ENCODE assay signal across 23 cellular contexts in the genomic region with DNA sequence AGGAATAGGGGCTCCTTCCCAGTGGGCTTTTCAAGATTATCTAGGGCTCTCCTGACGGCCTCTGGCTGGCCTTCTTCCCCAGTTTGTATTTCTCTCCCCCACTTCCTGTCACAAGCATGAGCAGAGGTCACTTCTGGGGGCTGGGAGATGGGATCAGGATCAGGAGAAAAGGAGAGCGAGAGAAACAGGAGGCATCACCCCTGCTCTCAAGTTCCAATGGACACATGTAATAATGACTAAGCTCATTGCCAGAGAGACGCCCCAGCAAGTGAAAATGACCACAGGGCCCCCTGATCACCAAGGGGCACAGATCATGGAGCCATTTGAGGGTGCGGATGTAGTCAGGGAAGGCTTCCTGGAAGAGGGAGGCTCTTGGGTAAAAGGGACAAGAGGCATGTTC.
DNase-seq lines count a peak whose midpoint lies in the region; ATAC-seq and TF ChIP-seq lines count a peak whose summit lies in the region.
"Had no signal": no experiment of that assay in that cellular context is flagged by ENCODE, and none has a peak within 500 bp of the region (broad histone marks: within the 10 kb centered on the region; RNA-seq: fewer than 3 reads in every experiment).

No MANE protein-coding gene starts in this region.

- H3K36me3 Mint-ChIP-seq in chondrocyte (ENCODE audit: low read depth) (peaks cover 28% of the 10 kb centered on the region), mesothelial cell of epicardium (peaks cover 17% of the 10 kb centered on the region)
- H3K36me3 Mint-ChIP-seq: CD4-positive, CD25-positive, alpha-beta regulatory T cell; naive thymus-derived CD8-positive, alpha-beta T cell had no signal

- H3K9me3 Mint-ChIP-seq in chondrocyte (ENCODE audit: low read depth) (no peaks in the 10 kb centered on the region), mesothelial cell of epicardium (no peaks in the 10 kb centered on the region)
- H3K9me3 Mint-ChIP-seq: activated naive CD4-positive, alpha-beta T cell treated with anti-CD3 and anti-CD28 coated beads for 36 hours; H9; naive thymus-derived CD8-positive, alpha-beta T cell had no signal

- intact Hi-C loops in sciatic nerve (cut with DNase I): no loop called here

- peaks cover 2 to 64% (median 38%) of the 10 kb centered on the region in 5 donors for H3K4me1 ChIP-seq in subcutaneous abdominal adipose tissue (ENCODE audit: control insufficient read depth in 5 of 5, insufficient read depth in 5 of 5, low read length in 5 of 5)

- H3K4me3 ChIP-seq in WERI-Rb-1 (ENCODE audit: low read depth, low read length) (no peak overlapping the region), subcutaneous abdominal adipose tissue (ENCODE audit: low read depth in 1 of 5, low read length in 5 of 5) (no peak overlapping the region)
- H3K4me3 ChIP-seq: cardiac muscle cell, heart left ventricle, SK-N-MC had no signal

- H3K9ac ChIP-seq in subcutaneous abdominal adipose tissue (ENCODE audit: low read length in 5 of 5): peak overlapping the region in 1 of 5 donors; percentile 38

- no peak for DNase-seq in WERI-Rb-1
- no peak for DNase-seq in chondrocyte (ENCODE audit: low spot score)
- DNase-seq in mesothelial cell of epicardium (ENCODE audit: low spot score in 2 of 2, unreplicated experiment in 2 of 2): no peak
- DNase-seq in NCI-H345 (lab: John Stamatoyannopoulos, UW): no peak
- no peak for DNase-seq in sciatic nerve (ENCODE audit: low spot score)
- no peak for DNase-seq in CD1c-positive myeloid dendritic cell (ENCODE audit: extremely low spot score)
- DNase-seq: activated CD4-positive, alpha-beta T cell treated with anti-CD3 and anti-CD28 coated beads for 4 hours; activated naive CD4-positive, alpha-beta T cell treated with anti-CD3 and anti-CD28 coated beads for 36 hours; activated T-cell treated with anti-CD3 and anti-CD28 coated beads, Interleukin-2, amount 50 U/mL, for 48 hours; amniotic stem cell; CD4-positive, CD25-positive, alpha-beta regulatory T cell; H9; naive thymus-derived CD8-positive, alpha-beta T cell; NCI-H1105; NCI-H2029; NCI-H2227 treated with DMSO at 0.1 percent for 48 hours; NCI-H748 treated with DMSO at 0.1 percent for 48 hours; RPMI8226; T-helper 2 cell had no signal

- H3K36me3 ChIP-seq in WERI-Rb-1 (peaks cover 24% of the 10 kb centered on the region), subcutaneous abdominal adipose tissue (ENCODE audit: control insufficient read depth in 5 of 5, insufficient read depth in 5 of 5, low read length in 5 of 5) (peaks cover 0 to 44% (median 21%) of the 10 kb centered on the region in 5 donors)
- H3K36me3 ChIP-seq: cardiac muscle cell had no signal

- H3K27me3 Mint-ChIP-seq in chondrocyte (ENCODE audit: low read depth): no peaks in the 10 kb centered on the region
- H3K27me3 Mint-ChIP-seq in mesothelial cell of epicardium (ENCODE audit: low read depth): no peaks in the 10 kb centered on the region
- H3K27me3 Mint-ChIP-seq: CD4-positive, CD25-positive, alpha-beta regulatory T cell had no signal

- ATAC-seq in sciatic nerve: no peak
- ATAC-seq: naive thymus-derived CD8-positive, alpha-beta T cell had no signal

- H3K27ac Mint-ChIP-seq in chondrocyte (ENCODE audit: unreplicated experiment) (peak overlapping the region; percentile 96), mesothelial cell of epicardium (peak overlapping the region; percentile 76)
- H3K27ac Mint-ChIP-seq: activated naive CD4-positive, alpha-beta T cell treated with anti-CD3 and anti-CD28 coated beads for 36 hours had no signal

- peaks cover 88% of the 10 kb centered on the region for H3K4me1 Mint-ChIP-seq in chondrocyte (ENCODE audit: low read depth)
- H3K4me1 Mint-ChIP-seq in mesothelial cell of epicardium: peaks cover 58% of the 10 kb centered on the region

- TF ChIP-seq CTCF in WERI-Rb-1 (IDR thresholded peaks at IDR 0.05; ENCODE audit: low read depth, low read length) (no peak), chondrocyte (IDR thresholded peaks at IDR 0.05) (no peak), mesothelial cell of epicardium (IDR thresholded peaks at IDR 0.05; ENCODE audit: unreplicated experiment) (no peak)

- H3K4me3 Mint-ChIP-seq in chondrocyte (ENCODE audit: unreplicated experiment) (no peak overlapping the region), mesothelial cell of epicardium (no peak overlapping the region)
- H3K4me3 Mint-ChIP-seq: activated naive CD4-positive, alpha-beta T cell treated with anti-CD3 and anti-CD28 coated beads for 36 hours; CD4-positive, CD25-positive, alpha-beta regulatory T cell; naive thymus-derived CD8-positive, alpha-beta T cell had no signal

- H3K27ac ChIP-seq in WERI-Rb-1 (peak overlapping the region; percentile 98), subcutaneous abdominal adipose tissue (ENCODE audit: low read depth, low read length) (peak overlapping the region; percentile 75)
- H3K27ac ChIP-seq: SK-N-MC had no signal

- H3K27me3 ChIP-seq in WERI-Rb-1 (ENCODE audit: insufficient read depth, low read depth, severe bottlenecking): no peaks in the 10 kb centered on the region
- H3K27me3 ChIP-seq in subcutaneous abdominal adipose tissue (ENCODE audit: control insufficient read depth in 5 of 5, insufficient read depth in 4 of 5, low read length in 5 of 5): no peaks in the 10 kb centered on the region
- H3K27me3 ChIP-seq: cardiac muscle cell, heart left ventricle had no signal

- H3K9me3 ChIP-seq in WERI-Rb-1 (ENCODE audit: severe bottlenecking) (peaks cover 6% of the 10 kb centered on the region), subcutaneous abdominal adipose tissue (ENCODE audit: control insufficient read depth in 5 of 5, low read length in 5 of 5) (no peaks in the 10 kb centered on the region)
- H3K9me3 ChIP-seq: heart left ventricle had no signal
